ENCODE assay signal across 1 cellular context in the genomic region with DNA sequence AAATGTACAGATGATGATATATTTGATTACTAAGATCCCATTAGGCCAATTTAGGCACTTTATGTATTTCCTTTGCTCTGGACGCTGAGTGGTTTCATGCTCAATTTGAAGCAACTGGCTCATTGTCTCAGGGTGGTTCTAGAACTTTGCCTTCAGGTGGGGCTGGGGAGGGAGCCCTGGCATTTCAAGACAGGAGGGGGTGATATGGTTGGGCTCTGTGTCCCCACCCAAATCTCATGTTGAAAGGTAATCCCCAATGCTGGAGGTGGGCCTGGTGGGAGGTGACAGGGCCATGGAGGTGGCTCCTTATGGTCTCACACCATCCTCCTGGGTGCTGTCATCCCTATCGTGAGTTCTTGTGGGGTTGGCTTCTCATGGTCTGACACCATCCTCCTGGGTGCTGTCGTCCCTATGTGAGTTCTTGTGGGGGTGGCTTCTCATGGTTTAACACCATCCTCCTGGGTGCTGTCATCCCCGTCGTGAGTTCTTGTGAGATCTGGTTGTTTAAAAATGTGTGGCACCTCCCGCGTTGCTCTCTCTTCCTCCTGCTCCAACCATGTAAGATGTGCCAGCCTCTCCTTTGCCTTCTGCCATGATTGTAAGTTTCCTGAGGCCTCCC.
TF ChIP-seq lines count a peak whose summit lies in the region.

No MANE protein-coding gene starts in this region.

TF ChIP-seq in liver, 16 proteins besides CTCF, POLR2A, EP300 and RAD21 (continued from another document):
- TF ChIP-seq HNF4A (conservative IDR thresholded peaks at IDR 0.05) (no peak), NR2F2 (IDR thresholded peaks at IDR 0.05) (no peak), FOXA2 (IDR thresholded peaks at IDR 0.05) (no peak), GABPA (IDR thresholded peaks at IDR 0.05 in 1 of 2, conservative IDR thresholded peaks at IDR 0.05 in 1 of 2) (no peak)
